Comparison of ENCODE assay signal across 25 cellular contexts in the genomic region with DNA sequence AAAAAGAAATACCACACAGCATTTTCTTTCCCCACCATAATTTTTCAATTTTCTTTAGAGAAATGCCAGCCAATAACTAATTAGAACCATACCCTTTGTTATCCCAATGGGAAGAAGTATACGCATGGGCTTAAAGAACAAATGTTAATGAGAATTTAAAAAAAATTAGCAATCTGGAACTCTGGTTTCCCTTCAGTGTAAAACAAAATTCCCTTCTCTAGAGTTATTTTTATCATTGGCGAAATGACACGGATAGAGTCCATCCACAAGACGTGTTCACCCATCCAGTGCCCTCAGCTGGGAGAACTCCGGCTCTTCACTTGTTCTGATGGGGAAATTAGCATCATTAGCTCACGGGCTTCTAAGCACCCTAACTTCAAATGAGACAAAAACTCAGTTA. TPM values are rescaled to one million over a fixed set of nuclear protein-coding genes. Genes with fewer than 3 reads are reported as not detected.
DNase-seq lines count a peak whose midpoint lies in the region; ATAC-seq and TF ChIP-seq lines count a peak whose summit lies in the region.
"Had no signal": no experiment of that assay in that cellular context is flagged by ENCODE, and none has a peak within 500 bp of the region (broad histone marks: within the 10 kb centered on the region; RNA-seq: fewer than 3 reads in every experiment).

No MANE protein-coding gene starts in this region.

- H3K4me3 ChIP-seq in HFF-Myc (replicated peaks; ENCODE audit: low read depth, low read length): peak overlapping the region; percentile 66
- no peak overlapping the region for H3K4me3 ChIP-seq in mesendoderm (ENCODE audit: low read length)
- H3K4me3 ChIP-seq in transverse colon: no peak overlapping the region
- H3K4me3 ChIP-seq: gastroesophageal sphincter, upper lobe of right lung had no signal

- no peak overlapping the region for H2BK5ac ChIP-seq in mesendoderm (ENCODE audit: low read length)

- CTCF ChIA-PET in activated CD4-positive, alpha-beta memory T cell treated with anti-CD3 and anti-CD28 coated beads, Interleukin-2, amount 10 ng/mL, durations not matched to agents 7 days and 5 days (lab: Charles Lee): interaction anchor here (0.8 kb wide), 1 partner anchor 80 kb away, joined by 3 read pairs; no protein-coding TSS in a partner anchor

- no peaks in the 10 kb centered on the region for H3K9me3 Mint-ChIP-seq in chondrocyte (ENCODE audit: low read depth)
- no peaks in the 10 kb centered on the region for H3K9me3 Mint-ChIP-seq in activated CD4-positive, alpha-beta memory T cell treated with anti-CD3 and anti-CD28 coated beads, Interleukin-2, amount 10 ng/mL, durations not matched to agents 7 days and 5 days
- H3K9me3 Mint-ChIP-seq: activated T-helper 2 cell treated with anti-CD3 and anti-CD28 coated beads, Interferon-gamma antibody, Interleukin-2, Interleukin-4, amounts not matched to agents 10 μg/mL and 5 μg/mL and 100 μg/mL, durations not matched to agents 14 hours and 24 hours and 36 hours; stimulated activated naive CD8-positive, alpha-beta T cell treated with anti-CD3 and anti-CD28 coated beads, Interleukin-15, amount 100 ng/mL, for 72 hours had no signal

- no peaks in the 10 kb centered on the region for H3K36me3 Mint-ChIP-seq in chondrocyte (ENCODE audit: low read depth)
- H3K36me3 Mint-ChIP-seq in activated CD4-positive, alpha-beta memory T cell treated with anti-CD3 and anti-CD28 coated beads, Interleukin-2, amount 10 ng/mL, durations not matched to agents 7 days and 5 days (ENCODE audit: low read depth): no peaks in the 10 kb centered on the region

- WGBS in mesendoderm (ENCODE audit: extremely low coverage, insufficient coverage, low lambda C conversion rate): no CpG with 5 or more reads among the region's 6 CpGs
- 71 to 78% methylated on average over 5 to 6 of the region's 6 CpGs for WGBS in transverse colon (ENCODE audit: low coverage in 1 of 2), 2 donors

- H2BK120ac ChIP-seq in mesendoderm (ENCODE audit: low read depth, low read length): no peak overlapping the region

- no peak for TF ChIP-seq EP300 in transverse colon (IDR thresholded peaks at IDR 0.05; ENCODE audit: low read depth)

- no peak for TF ChIP-seq POLR2A in transverse colon (IDR thresholded peaks at IDR 0.05)

- intact Hi-C loops in transverse colon (cut with DNase I; ENCODE audit: low total_unique reads): loop anchor here (10.0 kb wide), 2 partner anchors 62 to 92 kb away; no protein-coding TSS in a partner anchor

- H3K9me3 ChIP-seq in transverse colon: no peaks in the 10 kb centered on the region
- H3K9me3 ChIP-seq: gastroesophageal sphincter, upper lobe of right lung had no signal

- no peak overlapping the region for H2BK15ac ChIP-seq in mesendoderm (replicated peaks; ENCODE audit: low read depth)

- H3K36me3 ChIP-seq in mesendoderm (ENCODE audit: control insufficient read depth, insufficient read depth, low read length) (no peaks in the 10 kb centered on the region), transverse colon (no peaks in the 10 kb centered on the region)
- H3K36me3 ChIP-seq: gastroesophageal sphincter, upper lobe of right lung had no signal

- in situ Hi-C loops in transverse colon (cut with MboI; ENCODE audit: low pct_ligation_motif_present in 1 of 4, low pct_unique_long_range_greater_than_20kb in 1 of 4, low sequenced_read_pairs in 3 of 4): no loop called here

- H3K4me3 Mint-ChIP-seq in chondrocyte (ENCODE audit: unreplicated experiment): peak overlapping the region; percentile 81
- no peak overlapping the region for H3K4me3 Mint-ChIP-seq in activated CD4-positive, alpha-beta memory T cell treated with anti-CD3 and anti-CD28 coated beads, Interleukin-2, amount 10 ng/mL, durations not matched to agents 7 days and 5 days
- H3K4me3 Mint-ChIP-seq: stimulated activated naive CD8-positive, alpha-beta T cell treated with anti-CD3 and anti-CD28 coated beads, Interleukin-15, amount 100 ng/mL, for 72 hours had no signal

- H3K4me1 ChIP-seq in mesendoderm (ENCODE audit: control insufficient read depth, low read depth, low read length) (peaks cover 5% of the 10 kb centered on the region), transverse colon (peaks cover 0 to 34% (median 20%) of the 10 kb centered on the region in 4 donors)

- H3K27ac ChIP-seq in mesendoderm (ENCODE audit: low read depth, low read length): no peak overlapping the region
- peak overlapping the region; percentile 80 to 91 (median 90) for H3K27ac ChIP-seq in transverse colon
- H3K27ac ChIP-seq: C4-2B, KMS-11, upper lobe of right lung had no signal

- peak overlapping the region; percentile 24 for H3K9ac ChIP-seq in mesendoderm (ENCODE audit: low read length)
- H3K9ac ChIP-seq: KMS-11 had no signal

- peaks cover 4% of the 10 kb centered on the region for H3K79me1 ChIP-seq in mesendoderm (ENCODE audit: low read length)

- no peak overlapping the region for H3K18ac ChIP-seq in mesendoderm (ENCODE audit: low read length)

- H3K56ac ChIP-seq in mesendoderm (ENCODE audit: low read length): peak overlapping the region; percentile 65

- H3K4me1 Mint-ChIP-seq in chondrocyte (ENCODE audit: low read depth): peaks cover 63% of the 10 kb centered on the region
- peaks cover 16% of the 10 kb centered on the region for H3K4me1 Mint-ChIP-seq in activated CD4-positive, alpha-beta memory T cell treated with anti-CD3 and anti-CD28 coated beads, Interleukin-2, amount 10 ng/mL, durations not matched to agents 7 days and 5 days

- no peak overlapping the region for H3K23ac ChIP-seq in mesendoderm (ENCODE audit: low read length)

- peak overlapping the region; percentile 68 for H3K27ac Mint-ChIP-seq in chondrocyte (ENCODE audit: unreplicated experiment)
- no peak overlapping the region for H3K27ac Mint-ChIP-seq in activated CD4-positive, alpha-beta memory T cell treated with anti-CD3 and anti-CD28 coated beads, Interleukin-2, amount 10 ng/mL, durations not matched to agents 7 days and 5 days
- H3K27ac Mint-ChIP-seq: activated T-helper 2 cell treated with anti-CD3 and anti-CD28 coated beads, Interferon-gamma antibody, Interleukin-2, Interleukin-4, amounts not matched to agents 10 μg/mL and 5 μg/mL and 100 μg/mL, durations not matched to agents 14 hours and 24 hours and 36 hours; stimulated activated naive CD8-positive, alpha-beta T cell treated with anti-CD3 and anti-CD28 coated beads, Interleukin-15, amount 100 ng/mL, for 72 hours had no signal

- H3K4me2 ChIP-seq in mesendoderm (ENCODE audit: low read length): no peak overlapping the region
- H3K4me2 ChIP-seq: KMS-11 had no signal

- H3K27me3 ChIP-seq in mesendoderm (ENCODE audit: insufficient read depth, low read length, poor library complexity) (no peaks in the 10 kb centered on the region), transverse colon (peaks cover 34% of the 10 kb centered on the region)
- H3K27me3 ChIP-seq: gastroesophageal sphincter, upper lobe of right lung had no signal

- no peak overlapping the region for H4K5ac ChIP-seq in mesendoderm (ENCODE audit: low read length)

- peaks cover 73% of the 10 kb centered on the region for H3K79me2 ChIP-seq in mesendoderm (ENCODE audit: control insufficient read depth, insufficient read depth, low read length)

- no peaks in the 10 kb centered on the region for H3K27me3 Mint-ChIP-seq in chondrocyte (ENCODE audit: low read depth)
- H3K27me3 Mint-ChIP-seq in activated CD4-positive, alpha-beta memory T cell treated with anti-CD3 and anti-CD28 coated beads, Interleukin-2, amount 10 ng/mL, durations not matched to agents 7 days and 5 days: peaks cover 33% of the 10 kb centered on the region

- no peak for DNase-seq in HFF-Myc (ENCODE audit: extremely low read depth, low read depth)
- DNase-seq in chondrocyte (ENCODE audit: low spot score): no peak
- no peak for DNase-seq in mesendoderm
- no peak for DNase-seq in transverse colon
- no peak for DNase-seq in activated CD4-positive, alpha-beta memory T cell treated with anti-CD3 and anti-CD28 coated beads, Interleukin-2, amount 10 ng/mL, durations not matched to agents 7 days and 5 days
- no peak for DNase-seq in AML-193 (lab: John Stamatoyannopoulos, UW)
- DNase-seq: activated CD4-positive, alpha-beta T cell treated with anti-CD3 and anti-CD28 coated beads for 48 hours; GOT3; midbrain; MV-4-11; NCI-H187; NCI-H2227 treated with DMSO at 0.1 percent for 48 hours; NCI-H774; OCI-M1; SIG-M5; small intestine; stimulated activated CD4-positive, alpha-beta T cell treated with anti-CD3 and anti-CD28 coated beads, Interleukin-4, amount 100 ng/mL, for 24 hours; stimulated activated naive CD8-positive, alpha-beta T cell treated with anti-CD3 and anti-CD28 coated beads, Interleukin-15, amount 100 ng/mL, for 72 hours; upper lobe of right lung had no signal

- H4K8ac ChIP-seq in mesendoderm (ENCODE audit: low read depth, low read length): no peak overlapping the region

- ATAC-seq in HG02981 (IDR thresholded peaks at IDR 0.05; ENCODE audit: unreplicated experiment) (no peak), GM18498 (IDR thresholded peaks at IDR 0.05; ENCODE audit: unreplicated experiment) (no peak)
- ATAC-seq: gastroesophageal sphincter; stimulated activated naive CD8-positive, alpha-beta T cell treated with anti-CD3 and anti-CD28 coated beads, Interleukin-15, amount 100 ng/mL, for 72 hours; upper lobe of right lung had no signal

- TF ChIP-seq CTCF in HFF-Myc (IDR thresholded peaks at IDR 0.05; ENCODE audit: low read depth, low read length, missing control alignments): no peak
- no peak for TF ChIP-seq CTCF in chondrocyte (IDR thresholded peaks at IDR 0.05)
- TF ChIP-seq CTCF in transverse colon (IDR thresholded peaks at IDR 0.05): no peak

- H3K4ac ChIP-seq in mesendoderm (ENCODE audit: low read depth, low read length): no peak overlapping the region

- POLR2A ChIA-PET in activated CD4-positive, alpha-beta memory T cell treated with anti-CD3 and anti-CD28 coated beads, Interleukin-2, amount 10 ng/mL, durations not matched to agents 7 days and 5 days (lab: Charles Lee): no interaction called here

- no peak overlapping the region for H2AK5ac ChIP-seq in mesendoderm (ENCODE audit: low read length)

RNA-seq across cellular contexts. Expression of a gene that starts 3.3 kb away (rescaled TPM):
- 85.2 to 93.6 TPM (median 86.4 TPM) in 3 replicates for total RNA-seq in chondrocyte
- polyA plus RNA-seq in mesendoderm (2013, experiment 1 of 2): 125 TPM
- polyA plus RNA-seq in mesendoderm (2013, experiment 2 of 2): 122 TPM
- 100 to 1,000 TPM in 1 of 4 donors, 10 to 100 TPM in 3; 10.6 to 222 (median 13.8) TPM for total RNA-seq in transverse colon
- total RNA-seq in activated CD4-positive, alpha-beta memory T cell treated with anti-CD3 and anti-CD28 coated beads, Interleukin-2, amount 10 ng/mL, durations not matched to agents 7 days and 5 days: under 1 TPM; 0.23 to 0.30 TPM

RNA-seq across cellular contexts. Expression of a gene that starts 20.6 kb away (rescaled TPM):
- total RNA-seq in chondrocyte (10.0 to 13.1 TPM (median 10.3 TPM) in 3 replicates), transverse colon (10 to 100 TPM; 10.5 to 17.6 (median 12.1) TPM)
- polyA plus RNA-seq in mesendoderm (2013, experiment 1 of 2): 16.4 TPM
- polyA plus RNA-seq in mesendoderm (2013, experiment 2 of 2): 16.9 TPM
- total RNA-seq in activated CD4-positive, alpha-beta memory T cell treated with anti-CD3 and anti-CD28 coated beads, Interleukin-2, amount 10 ng/mL, durations not matched to agents 7 days and 5 days: 1 to 10 TPM; 8.1 to 8.2 TPM

Comparison
In these comparisons a context has a peak if more than half of its experiments do, and no peak if none do; other contexts are left out.
1. RNA of a gene that starts 3.3 kb away (total RNA-seq): 85.2 to 93.6 TPM in chondrocyte and 10.6 to 222 TPM in transverse colon; 0.23 to 0.30 TPM in activated CD4-positive, alpha-beta memory T cell treated with anti-CD3 and anti-CD28 coated beads, Interleukin-2, amount 10 ng/mL, durations not matched to agents 7 days and 5 days; every median in the first group is over 4 times any median in the second.